In the genomic region with DNA sequence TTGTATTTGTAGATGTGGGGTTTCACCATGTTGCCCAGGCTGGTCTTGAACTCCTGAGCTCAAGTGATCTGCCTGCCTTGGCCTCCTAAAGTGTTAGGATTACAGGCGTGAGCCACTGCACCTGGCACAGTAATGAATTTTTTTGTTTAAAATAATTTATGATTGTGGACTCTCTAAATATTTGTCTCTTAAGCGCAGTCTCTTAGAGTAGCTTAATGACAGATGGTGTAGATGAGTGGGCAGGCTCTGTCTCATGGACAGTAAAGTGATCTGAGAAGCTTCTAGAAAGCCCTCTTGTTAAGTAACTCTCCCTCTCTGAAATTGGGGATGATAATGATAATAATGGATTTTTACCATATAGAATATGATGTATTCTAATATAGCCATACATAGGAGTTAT, we compare ENCODE assay signal across 11 cellular contexts. TPM values are rescaled to one million over a fixed set of nuclear protein-coding genes. Genes with fewer than 3 reads are reported as not detected.
A peak's percentile ranks its signal among the peaks of the same experiment; 100 is the strongest.
DNase-seq lines count a peak whose midpoint lies in the region; ATAC-seq and TF ChIP-seq lines count a peak whose summit lies in the region.
"Had no signal": no experiment of that assay in that cellular context is flagged by ENCODE, and none has a peak within 500 bp of the region (broad histone marks: within the 10 kb centered on the region; RNA-seq: fewer than 3 reads in every experiment).

No MANE protein-coding gene starts in this region.

- no peaks in the 10 kb centered on the region for H3K36me3 ChIP-seq in mucosa of descending colon (ENCODE audit: low read depth)

- no peaks in the 10 kb centered on the region for H3K4me1 ChIP-seq in mucosa of descending colon (ENCODE audit: low read depth)

- intact Hi-C loops in mucosa of descending colon (cut with DNase I, micrococcal nuclease) = no loop called here

- H3K9me3 ChIP-seq in mucosa of descending colon = no peaks in the 10 kb centered on the region

- no peak overlapping the region for H3K4me3 ChIP-seq in mucosa of descending colon

- TF ChIP-seq CTCF in mucosa of descending colon (IDR thresholded peaks at IDR 0.05) = no peak

- peak; percentile 33 for ATAC-seq in mucosa of descending colon
- ATAC-seq: Right ventricle myocardium inferior, T-helper 17 cell had no signal

- DNase-seq in NCI-H1105 treated with DMSO at 0.1 percent for 48 hours (lab: John Stamatoyannopoulos, UW) (peak; percentile 9), NCI-H1105 (lab: John Stamatoyannopoulos, UW) (no peak), NCI-H1092 (lab: John Stamatoyannopoulos, UW) (peak; percentile 40), NCI-H748 (lab: John Stamatoyannopoulos, UW; ENCODE audit: unreplicated experiment) (peak; percentile 66), mucosa of descending colon (no peak), NCI-H446 treated with DMSO at 0.1 percent for 48 hours (lab: John Stamatoyannopoulos, UW) (no peak), iPS-NIHi11 (ENCODE audit: low spot score) (no peak), GF-D8 (lab: John Stamatoyannopoulos, UW) (no peak)
- DNase-seq: NCI-H226, T-helper 17 cell had no signal

RNA-seq across cellular contexts. Expression of gene KIAA1958, which starts 47.5 kb away (rescaled TPM):
- 10 to 100 TPM in 1 of 3 donors, 1 to 10 TPM in 2; 7.4 to 12.7 (median 9.3) TPM for total RNA-seq in mucosa of descending colon

RNA-seq across cellular contexts. Expression of gene HSDL2, which starts 59.3 kb away (rescaled TPM):
- total RNA-seq in mucosa of descending colon = 10 to 100 TPM; 35.7 to 40.8 (median 38.1) TPM

Comparison
In these comparisons a context has a peak if more than half of its experiments do, and no peak if none do; other contexts are left out.
1. DNase-seq: peak in NCI-H1105 treated with DMSO at 0.1 percent for 48 hours (single experiment), NCI-H1092 (single experiment) and NCI-H748 (single experiment); none in NCI-H1105 (single experiment), mucosa of descending colon (0 of 3), NCI-H446 treated with DMSO at 0.1 percent for 48 hours (single experiment), iPS-NIHi11 (single experiment) and GF-D8 (single experiment).